In the genomic region with DNA sequence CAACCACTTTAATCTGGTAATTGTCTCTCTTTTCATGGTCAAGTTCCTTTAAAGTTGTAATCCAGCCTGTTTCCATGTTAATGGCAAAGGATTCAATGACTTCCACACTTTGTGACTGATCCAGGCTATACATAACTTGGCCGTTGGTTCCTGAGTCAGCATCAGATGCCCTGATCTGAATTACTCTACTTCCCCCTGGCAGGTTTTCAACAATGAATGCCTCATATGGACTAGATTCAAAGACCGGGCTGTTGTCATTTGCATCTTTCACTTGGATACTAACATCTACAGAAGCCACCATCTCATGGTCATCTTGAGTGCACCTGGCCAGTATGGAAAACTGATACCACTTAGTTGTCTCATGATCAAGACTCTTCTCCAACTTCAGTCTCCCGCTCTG, we compare ENCODE assay signal across 23 cellular contexts.
"Had no signal": no experiment of that assay in that cellular context is flagged by ENCODE, and none has a peak within 500 bp of the region (broad histone marks: within the 10 kb centered on the region; RNA-seq: fewer than 3 reads in every experiment).

No MANE protein-coding gene starts in this region.

- H3K36me3 Mint-ChIP-seq: activated CD4-positive, alpha-beta memory T cell treated with anti-CD3 and anti-CD28 coated beads for 36 hours; activated naive CD4-positive, alpha-beta T cell treated with anti-CD3 and anti-CD28 coated beads, Interleukin-2, amount 10 ng/mL, durations not matched to agents 7 days and 5 days; immature natural killer cell; naive thymus-derived CD4-positive, alpha-beta T cell; stimulated activated naive B cell treated with anti-CD40 and anti-IgM and Interleukin-4, amounts not matched to agents 10 μg/mL and 1 μg/mL and 100 μg/mL, for 72 hours had no signal

- H2AFZ ChIP-seq: hepatocyte had no signal

- H3K27me3 ChIP-seq: hepatocyte, testis, vagina had no signal

- H3K9me3 ChIP-seq: lower lobe of right lung, testis, vagina had no signal

- H3K4me1 ChIP-seq: lower lobe of right lung, testis, vagina had no signal

- H3K27me3 Mint-ChIP-seq: activated B cell treated with CpG ODN at 0.5 μM for 24 hours; activated naive CD4-positive, alpha-beta T cell treated with anti-CD3 and anti-CD28 coated beads, Interleukin-2, amount 10 ng/mL, durations not matched to agents 7 days and 5 days; progenitor cell of endocrine pancreas; stimulated activated naive B cell treated with anti-CD40 and anti-IgM and Interleukin-4, amounts not matched to agents 10 μg/mL and 1 μg/mL and 100 μg/mL, for 72 hours; type B pancreatic cell had no signal

- H3K4me3 ChIP-seq: hepatocyte, lower lobe of right lung, testis, vagina had no signal

- H3K27ac Mint-ChIP-seq: activated B cell treated with CpG ODN at 0.5 μM for 24 hours; activated CD4-positive, alpha-beta memory T cell treated with anti-CD3 and anti-CD28 coated beads for 36 hours; activated CD4-positive, alpha-beta T cell treated with anti-CD3 and anti-CD28 coated beads for 36 hours; activated naive CD4-positive, alpha-beta T cell treated with anti-CD3 and anti-CD28 coated beads, Interleukin-2, amount 10 ng/mL, durations not matched to agents 7 days and 5 days; activated T-cell treated with anti-CD3 and anti-CD28 coated beads, Interleukin-2, amount 50 U/mL, for 72 hours; immature natural killer cell; naive thymus-derived CD4-positive, alpha-beta T cell; progenitor cell of endocrine pancreas; stimulated activated naive B cell treated with anti-CD40 and anti-IgM and Interleukin-4, amounts not matched to agents 10 μg/mL and 1 μg/mL and 100 μg/mL, for 72 hours; type B pancreatic cell had no signal

- H3K4me3 Mint-ChIP-seq: activated B cell treated with CpG ODN at 0.5 μM for 24 hours; activated CD4-positive, alpha-beta memory T cell treated with anti-CD3 and anti-CD28 coated beads for 36 hours; activated CD4-positive, alpha-beta T cell treated with anti-CD3 and anti-CD28 coated beads for 36 hours; activated naive CD4-positive, alpha-beta T cell treated with anti-CD3 and anti-CD28 coated beads, Interleukin-2, amount 10 ng/mL, durations not matched to agents 7 days and 5 days; activated T-cell treated with anti-CD3 and anti-CD28 coated beads, Interleukin-2, amount 50 U/mL, for 72 hours; immature natural killer cell; naive thymus-derived CD4-positive, alpha-beta T cell; neural crest cell; stimulated activated naive B cell treated with anti-CD40 and anti-IgM and Interleukin-4, amounts not matched to agents 10 μg/mL and 1 μg/mL and 100 μg/mL, for 72 hours; type B pancreatic cell had no signal

- H3K27ac ChIP-seq: epithelial cell of prostate, hepatocyte, lower lobe of right lung, testis, vagina had no signal

- H3K4me1 Mint-ChIP-seq: activated B cell treated with CpG ODN at 0.5 μM for 24 hours; activated CD4-positive, alpha-beta T cell treated with anti-CD3 and anti-CD28 coated beads for 36 hours; activated naive CD4-positive, alpha-beta T cell treated with anti-CD3 and anti-CD28 coated beads, Interleukin-2, amount 10 ng/mL, durations not matched to agents 7 days and 5 days; immature natural killer cell; naive thymus-derived CD4-positive, alpha-beta T cell; stimulated activated naive B cell treated with anti-CD40 and anti-IgM and Interleukin-4, amounts not matched to agents 10 μg/mL and 1 μg/mL and 100 μg/mL, for 72 hours had no signal

- H3K4me2 ChIP-seq: hepatocyte had no signal

- H3K9me3 Mint-ChIP-seq: activated B cell treated with CpG ODN at 0.5 μM for 24 hours; activated CD4-positive, alpha-beta memory T cell treated with anti-CD3 and anti-CD28 coated beads for 36 hours; type B pancreatic cell had no signal

- DNase-seq: activated B cell treated with CpG ODN at 0.5 μM for 24 hours; activated CD4-positive, alpha-beta memory T cell treated with anti-CD3 and anti-CD28 coated beads for 36 hours; activated CD4-positive, alpha-beta T cell treated with anti-CD3 and anti-CD28 coated beads for 36 hours; activated effector memory CD4-positive, alpha-beta T cell treated with anti-CD3 and anti-CD28 coated beads, Interleukin-2, amount 50 U/mL, for 16 hours; activated naive CD4-positive, alpha-beta T cell treated with anti-CD3 and anti-CD28 coated beads, Interleukin-2, amount 10 ng/mL, durations not matched to agents 7 days and 5 days; activated T-cell treated with anti-CD3 and anti-CD28 coated beads, Interleukin-2, amount 50 U/mL, for 72 hours; amygdala; glutamatergic neuron; immature natural killer cell; lower lobe of right lung; naive thymus-derived CD4-positive, alpha-beta T cell; retina; stimulated activated CD4-positive, alpha-beta T cell treated with anti-CD3 and anti-CD28 coated beads, Interleukin-2, amount 100 ng/mL, for 48 hours; stimulated activated CD8-positive, alpha-beta memory T cell treated with anti-CD3 and anti-CD28 coated beads, Interleukin-4, amount 100 ng/mL, for 48 hours; stimulated activated naive B cell treated with anti-CD40 and anti-IgM and Interleukin-4, amounts not matched to agents 10 μg/mL and 1 μg/mL and 100 μg/mL, for 72 hours; T-helper 9 cell; testis had no signal
